In genomic region chr2:72193723-72194122, GRCh38 we compare ENCODE assay signal across 24 cellular contexts.
"Had no signal": no experiment of that assay in that cellular context is flagged by ENCODE, and none has a peak within 500 bp of the region (broad histone marks: within the 10 kb centered on the region; RNA-seq: fewer than 3 reads in every experiment).

No MANE protein-coding gene starts in this region.

- H3K27ac ChIP-seq: coronary artery, dorsolateral prefrontal cortex, epithelial cell of prostate, gastrocnemius medialis, heart right ventricle, left lung, lower lobe of right lung had no signal

- H3K4me3 Mint-ChIP-seq: naive B cell had no signal

- H3K27me3 ChIP-seq: dorsolateral prefrontal cortex, gastrocnemius medialis, heart right ventricle, left lung had no signal

- H3K4me1 ChIP-seq: gastrocnemius medialis, heart right ventricle, left lung, lower lobe of right lung had no signal

- H3K36me3 ChIP-seq: gastrocnemius medialis, heart right ventricle, left lung, lower lobe of right lung had no signal

- ATAC-seq: esophagus mucosa, gastrocnemius medialis, heart right ventricle, left cardiac atrium, left lung, left ventricle myocardium superior, lower lobe of right lung had no signal

- H3K27me3 Mint-ChIP-seq: naive B cell had no signal

- H3K4me3 ChIP-seq: coronary artery, dorsolateral prefrontal cortex, gastrocnemius medialis, heart right ventricle, left lung, lower lobe of right lung had no signal

- DNase-seq: dermis blood vessel endothelial cell; dorsolateral prefrontal cortex; effector CD4-positive, alpha-beta T cell; effector memory CD4-positive, alpha-beta T cell; erythroblast; foreskin fibroblast; foreskin melanocyte; gastrocnemius medialis; glutamatergic neuron; heart right ventricle; hippocampal formation; left cardiac atrium; left lung; left ventricle myocardium superior; lower lobe of right lung; mesenchymal stem cell; midbrain; naive B cell had no signal

- H3K9me3 ChIP-seq: gastrocnemius medialis, heart right ventricle, left lung, lower lobe of right lung had no signal

- FAIRE-seq: colon, islet of Langerhans, keratinocyte had no signal
